ENCODE assay signal across 27 cellular contexts in the genomic region with DNA sequence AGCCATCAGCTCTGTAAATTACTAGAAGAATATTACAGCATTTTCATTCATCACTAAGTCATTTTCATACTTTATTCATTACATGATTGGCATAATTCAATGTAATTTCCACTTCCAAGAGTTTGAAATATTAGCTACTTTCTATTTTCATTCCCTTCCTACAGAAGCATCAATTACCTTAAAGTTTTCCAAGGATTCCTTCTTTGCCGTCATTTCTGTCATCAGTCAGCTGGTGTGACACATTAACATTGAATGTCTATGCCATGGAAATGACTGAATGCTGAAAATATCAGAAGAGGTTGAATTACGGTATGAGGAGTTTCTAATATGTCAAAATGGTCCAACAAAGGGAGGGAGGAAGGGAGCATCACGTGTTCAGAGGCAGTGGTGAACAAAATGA.
"Had no signal": no experiment of that assay in that cellular context is flagged by ENCODE, and none has a peak within 500 bp of the region (broad histone marks: within the 10 kb centered on the region; RNA-seq: fewer than 3 reads in every experiment).

No MANE protein-coding gene starts in this region.

- DNase-seq: stimulated activated CD4-positive, alpha-beta T cell treated with anti-CD3 and anti-CD28 coated beads, Interleukin-2, amount 100 ng/mL, for 48 hours; stimulated activated CD4-positive, alpha-beta T cell treated with anti-CD3 and anti-CD28 coated beads, Interleukin-4, amount 100 ng/mL, for 1 hour; stimulated activated CD4-positive, alpha-beta T cell treated with anti-CD3 and anti-CD28 coated beads, Interleukin-4, amount 100 ng/mL, for 24 hours; stimulated activated CD4-positive, alpha-beta T cell treated with anti-CD3 and anti-CD28 coated beads, Interleukin-4, amount 100 ng/mL, for 4 hours; stimulated activated CD8-positive, alpha-beta memory T cell treated with anti-CD3 and anti-CD28 coated beads, Interleukin-4, amount 100 ng/mL, for 48 hours; stimulated activated naive B cell treated with anti-CD40 and anti-IgM and Interleukin-4, amounts not matched to agents 10 μg/mL and 1 μg/mL and 100 μg/mL, for 72 hours; stimulated activated naive CD4-positive, alpha-beta T cell; stimulated activated naive CD4-positive, alpha-beta T cell treated with Interleukin-2 at 50 U/mL for 16 hours; stimulated activated naive CD8-positive, alpha-beta T cell treated with anti-CD3 and anti-CD28 coated beads, Interleukin-15, amount 100 ng/mL, for 72 hours; stimulated activated naive CD8-positive, alpha-beta T cell treated with anti-CD3 and anti-CD28 coated beads, Interleukin-15, Interleukin-2, amounts not matched to agents 100 U/mL and 50 U/mL, for 24 hours; stomach; substantia nigra; testis; thyroid gland; tibial artery; transverse colon; trophoblast cell; upper lobe of left lung; upper lobe of right lung; uterus had no signal

- H3K27me3 ChIP-seq: stomach, suprapubic skin, testis, thyroid gland, tibial artery, tibial nerve, transverse colon, upper lobe of left lung, upper lobe of right lung, uterus, vagina had no signal

- H3K36me3 ChIP-seq: stomach, suprapubic skin, thoracic aorta, thyroid gland, tibial artery, tibial nerve, transverse colon, upper lobe of left lung, upper lobe of right lung, uterus, vagina had no signal

- H3K4me1 ChIP-seq: stomach, suprapubic skin, testis, thyroid gland, tibial artery, tibial nerve, transverse colon, upper lobe of left lung, upper lobe of right lung, uterus, vagina had no signal

- FAIRE-seq: urothelium cell line had no signal

- H3K27ac ChIP-seq: stomach, suprapubic skin, testis, thoracic aorta, thyroid gland, tibial artery, tibial nerve, transverse colon, upper lobe of left lung, upper lobe of right lung, uterus, vagina had no signal

- ATAC-seq: stimulated activated effector memory CD8-positive, alpha-beta T cell treated with anti-CD3 and anti-CD28 coated beads, Interleukin-12 subunit alpha, Interleukin-12 subunit beta, amount 100 ng/mL, for 72 hours; stimulated activated memory B cell treated with anti-CD40 and anti-IgM and Interleukin-4, amounts not matched to agents 10 μg/mL and 1 μg/mL and 100 μg/mL, for 72 hours; stimulated activated naive B cell treated with anti-CD40 and anti-IgM and Interleukin-4, amounts not matched to agents 10 μg/mL and 1 μg/mL and 100 μg/mL, for 72 hours; stimulated activated naive CD8-positive, alpha-beta T cell treated with anti-CD3 and anti-CD28 coated beads, Interleukin-15, amount 100 ng/mL, for 72 hours; stimulated activated naive CD8-positive, alpha-beta T cell treated with anti-CD3 and anti-CD28 coated beads, Interleukin-15, Interleukin-2, amounts not matched to agents 100 U/mL and 50 U/mL, for 24 hours; upper lobe of right lung had no signal

- H3K4me3 ChIP-seq: stomach, suprapubic skin, testis, thoracic aorta, thyroid gland, tibial artery, tibial nerve, transverse colon, upper lobe of left lung, upper lobe of right lung, uterus, vagina had no signal

- H3K9me3 ChIP-seq: stomach, suprapubic skin, testis, thoracic aorta, thyroid gland, tibial artery, transverse colon, upper lobe of left lung, upper lobe of right lung, uterus, vagina had no signal
